27 cellular contexts compared by ENCODE assay signal in genomic region chr11:2252018-2252417, GRCh38. TPM values are rescaled to one million over a fixed set of nuclear protein-coding genes. Genes with fewer than 3 reads are reported as not detected.
DNase-seq lines count a peak whose midpoint lies in the region; TF ChIP-seq lines count a peak whose summit lies in the region.
"Had no signal": no experiment of that assay in that cellular context is flagged by ENCODE, and none has a peak within 500 bp of the region (broad histone marks: within the 10 kb centered on the region; RNA-seq: fewer than 3 reads in every experiment).

No MANE protein-coding gene starts in this region.

- H3K27ac Mint-ChIP-seq in activated CD4-positive, alpha-beta T cell treated with anti-CD3 and anti-CD28 coated beads, Interleukin-2, amount 10 ng/mL, durations not matched to agents 7 days and 5 days: peak overlapping the region; percentile 12
- H3K27ac Mint-ChIP-seq: CD14-positive monocyte; CD8-positive, alpha-beta memory T cell had no signal

- WGBS in esophagus muscularis mucosa: 84% methylated on average over 6 of the region's 6 CpGs
- 93 to 96% methylated on average over 6 of the region's 6 CpGs for WGBS in sigmoid colon, 2 donors

- TF ChIP-seq POLR2A in esophagus muscularis mucosa (IDR thresholded peaks at IDR 0.05; ENCODE audit: low read depth) (no peak), sigmoid colon (IDR thresholded peaks at IDR 0.05) (no peak)

- H3K27ac ChIP-seq in esophagus muscularis mucosa (replicated peaks in 1 of 4): no peak overlapping the region
- H3K27ac ChIP-seq in sigmoid colon: no peak overlapping the region
- H3K27ac ChIP-seq: BLaER1 had no signal

- intact Hi-C loops in esophagus muscularis mucosa (cut with DNase I): no loop called here
- intact Hi-C loops in sigmoid colon (cut with DNase I): no loop called here

- TF ChIP-seq CTCF in esophagus muscularis mucosa (IDR thresholded peaks at IDR 0.05) (no peak), sigmoid colon (IDR thresholded peaks at IDR 0.05) (no peak)

- H3K4me1 ChIP-seq in esophagus muscularis mucosa: no peaks in the 10 kb centered on the region
- no peaks in the 10 kb centered on the region for H3K4me1 ChIP-seq in sigmoid colon
- H3K4me1 ChIP-seq: BE2C had no signal

- H3K4me3 ChIP-seq in esophagus muscularis mucosa (no peak overlapping the region), sigmoid colon (no peak overlapping the region)
- H3K4me3 ChIP-seq: BLaER1, GM12878 had no signal

- H3K9me3 ChIP-seq in esophagus muscularis mucosa (peaks cover 0 to 8% (median 5%) of the 10 kb centered on the region in 4 donors), sigmoid colon (no peaks in the 10 kb centered on the region)
- H3K9me3 ChIP-seq: BE2C, BLaER1 had no signal

- no peak for DNase-seq in activated CD4-positive, alpha-beta T cell treated with anti-CD3 and anti-CD28 coated beads, Interleukin-2, amount 10 ng/mL, durations not matched to agents 7 days and 5 days
- DNase-seq in activated CD4-positive, alpha-beta T cell treated with anti-CD3 and anti-CD28 coated beads for 48 hours: no peak
- DNase-seq in esophagus muscularis mucosa (ENCODE audit: extremely low spot score): peak; percentile 83
- DNase-seq in mesenteric fat pad (ENCODE audit: low spot score): peak; percentile 51
- no peak for DNase-seq in sigmoid colon
- DNase-seq: 8988T; ACHN; BE2C; C1 segment of cervical spinal cord; CD4-positive, alpha-beta memory T cell; CD4-positive, CD25-positive, alpha-beta regulatory T cell; CD8-positive, alpha-beta memory T cell; COR-L47; DMS 273 treated with DMSO at 0.1 percent for 48 hours; DMS153; DMS53; DMS79; DND-41; EL; GDM1 had no signal

- no peaks in the 10 kb centered on the region for H3K36me3 Mint-ChIP-seq in activated CD4-positive, alpha-beta T cell treated with anti-CD3 and anti-CD28 coated beads, Interleukin-2, amount 10 ng/mL, durations not matched to agents 7 days and 5 days (ENCODE audit: low read depth)
- H3K36me3 Mint-ChIP-seq: CD14-positive monocyte; CD4-positive, alpha-beta memory T cell; CD4-positive, CD25-positive, alpha-beta regulatory T cell; CD8-positive, alpha-beta memory T cell had no signal

- peaks cover 4% of the 10 kb centered on the region for H3K27me3 Mint-ChIP-seq in activated CD4-positive, alpha-beta T cell treated with anti-CD3 and anti-CD28 coated beads, Interleukin-2, amount 10 ng/mL, durations not matched to agents 7 days and 5 days

- POLR2A ChIA-PET in activated CD4-positive, alpha-beta T cell treated with anti-CD3 and anti-CD28 coated beads, Interleukin-2, amount 10 ng/mL, durations not matched to agents 7 days and 5 days (lab: Charles Lee): no interaction called here

- CTCF ChIA-PET in activated CD4-positive, alpha-beta T cell treated with anti-CD3 and anti-CD28 coated beads, Interleukin-2, amount 10 ng/mL, durations not matched to agents 7 days and 5 days (lab: Charles Lee): interaction anchor here (1.3 kb wide), 1 partner anchor 27 kb away, joined by 3 read pairs; no protein-coding TSS in a partner anchor

- TF ChIP-seq EP300 in esophagus muscularis mucosa (IDR thresholded peaks at IDR 0.05) (no peak), sigmoid colon (IDR thresholded peaks at IDR 0.05) (no peak)

- no peaks in the 10 kb centered on the region for H3K4me1 Mint-ChIP-seq in activated CD4-positive, alpha-beta T cell treated with anti-CD3 and anti-CD28 coated beads, Interleukin-2, amount 10 ng/mL, durations not matched to agents 7 days and 5 days
- H3K4me1 Mint-ChIP-seq: CD14-positive monocyte; CD4-positive, alpha-beta memory T cell; CD4-positive, CD25-positive, alpha-beta regulatory T cell; CD8-positive, alpha-beta memory T cell had no signal

- no peak overlapping the region for H3K4me3 Mint-ChIP-seq in activated CD4-positive, alpha-beta T cell treated with anti-CD3 and anti-CD28 coated beads, Interleukin-2, amount 10 ng/mL, durations not matched to agents 7 days and 5 days
- H3K4me3 Mint-ChIP-seq: CD14-positive monocyte; CD4-positive, alpha-beta memory T cell; CD4-positive, CD25-positive, alpha-beta regulatory T cell; CD8-positive, alpha-beta memory T cell had no signal

- H3K27me3 ChIP-seq in esophagus muscularis mucosa (peaks cover 0 to 17% (median 0%) of the 10 kb centered on the region in 4 donors), sigmoid colon (no peaks in the 10 kb centered on the region)
- H3K27me3 ChIP-seq: BE2C had no signal

- H3K36me3 ChIP-seq in esophagus muscularis mucosa: no peaks in the 10 kb centered on the region
- H3K36me3 ChIP-seq in sigmoid colon: no peaks in the 10 kb centered on the region
- H3K36me3 ChIP-seq: BE2C, BLaER1 had no signal

- H3K9me3 Mint-ChIP-seq in activated CD4-positive, alpha-beta T cell treated with anti-CD3 and anti-CD28 coated beads, Interleukin-2, amount 10 ng/mL, durations not matched to agents 7 days and 5 days: no peaks in the 10 kb centered on the region

RNA-seq across cellular contexts. Expression of gene ASCL2, which starts 18.4 kb away (rescaled TPM):
- total RNA-seq in activated CD4-positive, alpha-beta T cell treated with anti-CD3 and anti-CD28 coated beads, Interleukin-2, amount 10 ng/mL, durations not matched to agents 7 days and 5 days: under 1 TPM; 0.31 to 0.40 TPM
- total RNA-seq in esophagus muscularis mucosa (under 1 TPM in 3 of 4 donors, not detected in 1; 0.32 to 0.83 (median 0.42) TPM), mesenteric fat pad (0.64 TPM), sigmoid colon (under 1 TPM in 2 of 4 donors, not detected in 2; 0.28 to 0.33 TPM)
- polyA plus RNA-seq in sigmoid colon: 1 to 10 TPM; 1.2 to 4.8 (median 1.4) TPM
- total RNA-seq: A673, Daoy, G401, GM12878 had no signal
- polyA plus RNA-seq: AG04450, GM12878 had no signal

RNA-seq across cellular contexts. Expression of gene C11orf21, which starts 49.7 kb away (rescaled TPM):
- total RNA-seq in activated CD4-positive, alpha-beta T cell treated with anti-CD3 and anti-CD28 coated beads, Interleukin-2, amount 10 ng/mL, durations not matched to agents 7 days and 5 days: 10 to 100 TPM; 66.4 to 81.0 TPM
- total RNA-seq in esophagus muscularis mucosa (1 to 10 TPM in 1 of 4 donors, under 1 TPM in 2, not detected in 1; 0.29 to 1.2 (median 0.83) TPM), mesenteric fat pad (1.0 TPM), sigmoid colon (under 1 TPM in 2 of 4 donors, not detected in 2; 0.68 to 0.71 TPM)
- polyA plus RNA-seq in sigmoid colon: 1 to 10 TPM in 1 of 3 donors, not detected in 2; 6.2 TPM
- total RNA-seq: A673, G401 had no signal
- polyA plus RNA-seq: AG04450 had no signal

RNA-seq across cellular contexts. Expression of gene TSPAN32, which starts 49.8 kb away (rescaled TPM):
- 10 to 100 TPM; 77.6 to 98.9 TPM for total RNA-seq in activated CD4-positive, alpha-beta T cell treated with anti-CD3 and anti-CD28 coated beads, Interleukin-2, amount 10 ng/mL, durations not matched to agents 7 days and 5 days
- total RNA-seq in esophagus muscularis mucosa (1 to 10 TPM in 2 of 4 donors, under 1 TPM in 1, not detected in 1; 0.52 to 3.5 (median 1.2) TPM), mesenteric fat pad (1.3 TPM), sigmoid colon (1 to 10 TPM in 2 of 4 donors, under 1 TPM in 2; 0.81 to 5.3 (median 0.95) TPM)
- 1 to 10 TPM in 1 of 3 donors, not detected in 2; 4.6 TPM for polyA plus RNA-seq in sigmoid colon
- total RNA-seq: A673, Daoy, G401, GM12878 had no signal

Comparison
In these comparisons a context has a peak if more than half of its experiments do, and no peak if none do; other contexts are left out.
1. DNase-seq: peak in esophagus muscularis mucosa (single experiment) and mesenteric fat pad (single experiment); none in activated CD4-positive, alpha-beta T cell treated with anti-CD3 and anti-CD28 coated beads, Interleukin-2, amount 10 ng/mL, durations not matched to agents 7 days and 5 days (single experiment), activated CD4-positive, alpha-beta T cell treated with anti-CD3 and anti-CD28 coated beads for 48 hours (single experiment) and sigmoid colon (single experiment).
2. RNA of gene C11orf21, which starts 49.7 kb away (total RNA-seq): 66.4 to 81.0 TPM in activated CD4-positive, alpha-beta T cell treated with anti-CD3 and anti-CD28 coated beads, Interleukin-2, amount 10 ng/mL, durations not matched to agents 7 days and 5 days; 1.0 TPM in mesenteric fat pad (single experiment), 0.29 to 1.2 TPM in esophagus muscularis mucosa and 0.68 to 0.71 TPM in sigmoid colon; every median in the first group is over 10 times any median in the second.
3. RNA of gene TSPAN32, which starts 49.8 kb away (total RNA-seq): 77.6 to 98.9 TPM in activated CD4-positive, alpha-beta T cell treated with anti-CD3 and anti-CD28 coated beads, Interleukin-2, amount 10 ng/mL, durations not matched to agents 7 days and 5 days; 1.3 TPM in mesenteric fat pad (single experiment), 0.52 to 3.5 TPM in esophagus muscularis mucosa and 0.81 to 5.3 TPM in sigmoid colon; every median in the first group is over 10 times any median in the second.